ENCODE assay signal across 1 cellular context in genomic region chr1:67060811-67061218, GRCh38.
TF ChIP-seq lines count a peak whose summit lies in the region.

No MANE protein-coding gene starts in this region.

TF ChIP-seq in K562, 482 proteins besides CTCF, POLR2A, EP300 and RAD21 (continued from another document and continues in another):
- no peak for TF ChIP-seq ARID4B (CRISPR knock-in tag; IDR thresholded peaks at IDR 0.05)
- TF ChIP-seq ESRRA (IDR thresholded peaks at IDR 0.05; ENCODE audit: borderline replicate concordance, low read depth): no peak
- TF ChIP-seq TBL1XR1 (IDR thresholded peaks at IDR 0.05; ENCODE audit: low read length in 2 of 2): no peak
- TF ChIP-seq ZNF780A (CRISPR knock-in tag; IDR thresholded peaks at IDR 0.05): no peak
- TF ChIP-seq MEF2D (tag; conservative IDR thresholded peaks at IDR 0.05; ENCODE audit: low read depth): peak; percentile 78
- no peak for TF ChIP-seq PRDM10 (IDR thresholded peaks at IDR 0.05; ENCODE audit: partially characterized antibody)
- peak; percentile 85 for TF ChIP-seq ZFP1 (CRISPR knock-in tag; IDR thresholded peaks at IDR 0.05)
- peak; percentile 69; the same call in 1 of the 2 replicates for TF ChIP-seq ZNF347 (CRISPR knock-in tag; IDR thresholded peaks at IDR 0.05; ENCODE audit: low read depth)
- TF ChIP-seq TFE3 (CRISPR knock-in tag; IDR thresholded peaks at IDR 0.05): peak; percentile 22; the same call in 1 of the 2 replicates
- TF ChIP-seq RREB1 (CRISPR knock-in tag; IDR thresholded peaks at IDR 0.05): 0 out of 2 replicates have a peak, but pooled peaks have one; percentile 49
- TF ChIP-seq ZNF57 (CRISPR knock-in tag; IDR thresholded peaks at IDR 0.05): peak; percentile 88; the same call in 1 of the 2 replicates
- TF ChIP-seq E2F8 (IDR thresholded peaks at IDR 0.05; ENCODE audit: low read depth, partially characterized antibody): no peak
- TF ChIP-seq ESRRB (CRISPR knock-in tag; IDR thresholded peaks at IDR 0.05; ENCODE audit: borderline replicate concordance): 0 out of 2 replicates have a peak, but pooled peaks have one; percentile 42
- TF ChIP-seq RNF219 (CRISPR knock-in tag; IDR thresholded peaks at IDR 0.05): no peak
- 0 out of 2 replicates have a peak, but pooled peaks have one; percentile 73 for TF ChIP-seq CLOCK (CRISPR knock-in tag; IDR thresholded peaks at IDR 0.05; ENCODE audit: borderline replicate concordance)
- TF ChIP-seq ZNF3 (CRISPR knock-in tag; IDR thresholded peaks at IDR 0.05): no peak
- peak; percentile 80 for TF ChIP-seq TSHZ1 (CRISPR knock-in tag; IDR thresholded peaks at IDR 0.05)
- no peak for TF ChIP-seq SREBF1 (IDR thresholded peaks at IDR 0.05; ENCODE audit: borderline replicate concordance, low read depth, low read length)
- TF ChIP-seq HIVEP1 (CRISPR knock-in tag; IDR thresholded peaks at IDR 0.05): peak; percentile 81; the same call in 1 of the 2 replicates
- 0 out of 2 replicates have a peak, but pooled peaks have one; percentile 38 for TF ChIP-seq CXXC5 (CRISPR knock-in tag; IDR thresholded peaks at IDR 0.05)
